9 cellular contexts compared by ENCODE assay signal in the genomic region with DNA sequence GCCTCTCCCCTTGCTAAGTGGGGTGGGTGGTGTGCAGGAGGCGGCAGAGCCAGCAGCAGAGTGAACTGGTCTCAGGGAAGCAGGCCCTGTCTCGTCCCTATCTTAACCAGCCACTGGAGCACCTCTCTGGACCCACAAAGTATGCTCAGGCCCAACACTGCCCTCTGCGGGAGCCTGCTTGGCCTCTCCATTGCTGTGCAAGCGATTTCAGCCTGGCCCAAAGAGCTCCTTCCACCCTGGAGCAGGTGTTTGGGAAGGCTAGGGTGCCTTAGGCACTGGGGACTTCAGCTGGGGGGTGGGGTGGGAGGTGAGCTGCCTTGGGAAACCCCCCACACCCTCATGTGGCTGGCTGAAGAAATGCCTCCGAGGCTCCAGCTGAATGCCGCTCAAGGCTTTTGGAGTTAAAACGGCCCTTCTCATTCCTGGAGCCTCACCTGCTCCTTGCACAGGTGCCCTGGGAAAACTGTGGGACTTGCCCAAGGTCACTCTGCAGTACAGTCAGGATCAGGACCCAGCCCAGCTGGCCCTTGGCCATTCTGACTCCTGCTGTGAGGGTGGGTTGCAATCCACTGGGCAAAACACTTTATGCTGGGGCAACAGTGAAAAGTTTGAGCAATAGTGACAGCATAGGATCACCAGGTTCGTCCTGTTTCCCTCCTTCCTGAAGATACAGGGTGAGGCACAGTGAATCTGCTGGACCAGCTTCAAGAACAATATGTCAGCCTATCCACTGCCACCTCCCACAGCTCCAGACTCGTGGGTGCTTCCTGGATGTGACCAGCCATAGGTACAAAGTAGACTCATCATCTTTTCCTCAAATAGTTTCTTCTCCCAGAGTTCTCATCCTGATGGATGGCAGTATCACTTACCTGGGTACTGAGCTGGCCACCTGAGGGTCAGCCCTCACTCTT. TPM values are rescaled to one million over a fixed set of nuclear protein-coding genes. Genes with fewer than 3 reads are reported as not detected.
A peak's percentile ranks its signal among the peaks of the same experiment; 100 is the strongest.
DNase-seq lines count a peak whose midpoint lies in the region; ATAC-seq and TF ChIP-seq lines count a peak whose summit lies in the region.
"Had no signal": no experiment of that assay in that cellular context is flagged by ENCODE, and none has a peak within 500 bp of the region (broad histone marks: within the 10 kb centered on the region; RNA-seq: fewer than 3 reads in every experiment).

No MANE protein-coding gene starts in this region.

- H3K4me1 Mint-ChIP-seq in activated naive CD4-positive, alpha-beta T cell treated with anti-CD3 and anti-CD28 coated beads for 36 hours (ENCODE audit: low read depth) = no peaks in the 10 kb centered on the region
- H3K4me1 Mint-ChIP-seq: activated naive CD4-positive, alpha-beta T cell treated with anti-CD3 and anti-CD28 coated beads, Interleukin-2, amount 50 U/mL, for 24 hours had no signal

- intact Hi-C loops in activated naive CD4-positive, alpha-beta T cell treated with anti-CD3 and anti-CD28 coated beads for 36 hours (cut with micrococcal nuclease) = loop anchor here (1.0 kb wide), 1 partner anchor 51 kb away; no protein-coding TSS in a partner anchor

- peak; percentile 86 for TF ChIP-seq CTCF in choroid plexus epithelial cell (conservative IDR thresholded peaks at IDR 0.05; ENCODE audit: low read depth, low read length)

- DNase-seq in activated naive CD4-positive, alpha-beta T cell treated with anti-CD3 and anti-CD28 coated beads for 36 hours = peak; percentile 35
- no peak for DNase-seq in activated naive CD4-positive, alpha-beta T cell treated with Interleukin-2 at 50 U/mL for 16 hours
- DNase-seq in NCI-H524 treated with DMSO at 0.1 percent for 48 hours (lab: John Stamatoyannopoulos, UW) (peak; percentile 64), choroid plexus epithelial cell (ENCODE audit: low read depth) (peak; percentile 82), mucosa of gallbladder (ENCODE audit: low spot score) (peak; percentile 47), foreskin melanocyte (no peak)
- DNase-seq in stimulated activated CD4-positive, alpha-beta T cell treated with anti-CD3 and anti-CD28 coated beads, Interleukin-2, amount 100 ng/mL, for 24 hours = no peak

- no peak overlapping the region for H3K4me3 ChIP-seq in choroid plexus epithelial cell (ENCODE audit: low read depth, low read length)

- CTCF ChIA-PET in activated naive CD4-positive, alpha-beta T cell treated with anti-CD3 and anti-CD28 coated beads for 36 hours (lab: Charles Lee) = interaction anchor here (0.6 to 2.8 kb wide), 10 partner anchors 10 to 655 kb away, joined by 3 to 14 read pairs (median 4); no protein-coding TSS in a partner anchor

- no peak overlapping the region for H3K27ac Mint-ChIP-seq in activated naive CD4-positive, alpha-beta T cell treated with anti-CD3 and anti-CD28 coated beads for 36 hours
- H3K27ac Mint-ChIP-seq: activated naive CD4-positive, alpha-beta T cell treated with anti-CD3 and anti-CD28 coated beads, Interleukin-2, amount 50 U/mL, for 24 hours had no signal

- H3K4me3 Mint-ChIP-seq in activated naive CD4-positive, alpha-beta T cell treated with anti-CD3 and anti-CD28 coated beads for 36 hours = no peak overlapping the region
- H3K4me3 Mint-ChIP-seq: activated naive CD4-positive, alpha-beta T cell treated with anti-CD3 and anti-CD28 coated beads, Interleukin-2, amount 50 U/mL, for 24 hours had no signal

- H3K27me3 Mint-ChIP-seq in activated naive CD4-positive, alpha-beta T cell treated with anti-CD3 and anti-CD28 coated beads for 36 hours (ENCODE audit: low read depth) = no peaks in the 10 kb centered on the region
- H3K27me3 Mint-ChIP-seq: activated naive CD4-positive, alpha-beta T cell treated with anti-CD3 and anti-CD28 coated beads, Interleukin-2, amount 50 U/mL, for 24 hours had no signal

- no peak for ATAC-seq in GM18870 (IDR thresholded peaks at IDR 0.05; ENCODE audit: unreplicated experiment)

- no peaks in the 10 kb centered on the region for H3K9me3 Mint-ChIP-seq in activated naive CD4-positive, alpha-beta T cell treated with anti-CD3 and anti-CD28 coated beads for 36 hours
- H3K9me3 Mint-ChIP-seq: activated naive CD4-positive, alpha-beta T cell treated with anti-CD3 and anti-CD28 coated beads, Interleukin-2, amount 50 U/mL, for 24 hours had no signal

- no peaks in the 10 kb centered on the region for H3K36me3 Mint-ChIP-seq in activated naive CD4-positive, alpha-beta T cell treated with anti-CD3 and anti-CD28 coated beads for 36 hours (ENCODE audit: low read depth)
- H3K36me3 Mint-ChIP-seq: activated naive CD4-positive, alpha-beta T cell treated with anti-CD3 and anti-CD28 coated beads, Interleukin-2, amount 50 U/mL, for 24 hours had no signal

RNA-seq across cellular contexts. Expression of a gene that starts 5.9 kb away (rescaled TPM):
- 10 to 100 TPM; 18.8 TPM for total RNA-seq in activated naive CD4-positive, alpha-beta T cell treated with anti-CD3 and anti-CD28 coated beads for 36 hours
- total RNA-seq in mucosa of gallbladder = 26.0 TPM

RNA-seq across cellular contexts. Expression of a gene that starts 8.6 kb away (rescaled TPM):
- total RNA-seq in activated naive CD4-positive, alpha-beta T cell treated with anti-CD3 and anti-CD28 coated beads for 36 hours = not detected
- total RNA-seq in mucosa of gallbladder = not detected

RNA-seq across cellular contexts. Expression of a gene that starts 42.4 kb away (rescaled TPM):
- 10 to 100 TPM; 13.3 to 13.4 TPM for total RNA-seq in activated naive CD4-positive, alpha-beta T cell treated with anti-CD3 and anti-CD28 coated beads for 36 hours
- total RNA-seq in mucosa of gallbladder = 48.8 TPM

Comparison
In these comparisons a context has a peak if more than half of its experiments do, and no peak if none do; other contexts are left out.
1. DNase-seq: peak in activated naive CD4-positive, alpha-beta T cell treated with anti-CD3 and anti-CD28 coated beads for 36 hours (single experiment), NCI-H524 treated with DMSO at 0.1 percent for 48 hours (single experiment), choroid plexus epithelial cell (single experiment) and mucosa of gallbladder (single experiment); none in activated naive CD4-positive, alpha-beta T cell treated with Interleukin-2 at 50 U/mL for 16 hours (single experiment), stimulated activated CD4-positive, alpha-beta T cell treated with anti-CD3 and anti-CD28 coated beads, Interleukin-2, amount 100 ng/mL, for 24 hours (0 of 2) and foreskin melanocyte (single experiment).